ENCODE assay signal across 8 cellular contexts in genomic region chr1:196609114-196609737, GRCh38.
A peak's percentile ranks its signal among the peaks of the same experiment; 100 is the strongest.
DNase-seq lines count a peak whose midpoint lies in the region; ATAC-seq lines count a peak whose summit lies in the region.

No MANE protein-coding gene starts in this region.

- no peak overlapping the region for H3K9ac ChIP-seq in duodenal mucosa (ENCODE audit: low read depth in 1 of 2, low read length in 2 of 2)
- H3K9ac ChIP-seq in mucosa of rectum (ENCODE audit: low read depth in 1 of 2, low read length in 2 of 2) = no peak overlapping the region

- DNase-seq in DMS153 (lab: John Stamatoyannopoulos, UW) = peak; percentile 76
- peak; percentile 14 for DNase-seq in HuH-7.5 (ENCODE audit: low spot score)
- no peak for DNase-seq in epidermal melanocyte (ENCODE audit: insufficient read length, low spot score)
- DNase-seq in NCI-H69 (lab: John Stamatoyannopoulos, UW) = no peak

- ATAC-seq in GM21447 (IDR thresholded peaks at IDR 0.05; ENCODE audit: unreplicated experiment) = no peak
- no peak for ATAC-seq in GM18511 (IDR thresholded peaks at IDR 0.05; ENCODE audit: unreplicated experiment)

- H3K9me3 ChIP-seq in duodenal mucosa (ENCODE audit: control insufficient read depth in 1 of 2, low read length in 2 of 2) = no peaks in the 10 kb centered on the region
- no peaks in the 10 kb centered on the region for H3K9me3 ChIP-seq in mucosa of rectum (ENCODE audit: control insufficient read depth in 2 of 2, low read length in 2 of 2)

- H3K4me3 ChIP-seq in duodenal mucosa (ENCODE audit: low read depth in 1 of 2, low read length in 2 of 2) (peak overlapping the region; percentile 56 to 58), mucosa of rectum (ENCODE audit: low read length in 2 of 2) (peak overlapping the region; percentile 64 to 68)

- H3K27me3 ChIP-seq in duodenal mucosa (ENCODE audit: control insufficient read depth in 1 of 2, insufficient read depth in 2 of 2, low read length in 2 of 2) (peaks cover 9% of the 10 kb centered on the region in 2 donors), mucosa of rectum (ENCODE audit: control insufficient read depth in 2 of 2, insufficient read depth in 2 of 2, low read length in 2 of 2) (no peaks in the 10 kb centered on the region)

- H3K36me3 ChIP-seq in duodenal mucosa (ENCODE audit: control insufficient read depth in 1 of 2, insufficient read depth in 2 of 2, low read length in 2 of 2) (no peaks in the 10 kb centered on the region), mucosa of rectum (ENCODE audit: control insufficient read depth in 2 of 2, insufficient read depth in 2 of 2, low read length in 2 of 2) (no peaks in the 10 kb centered on the region)

- H3K27ac ChIP-seq in duodenal mucosa (ENCODE audit: low read depth, low read length) = no peak overlapping the region
- peak overlapping the region; percentile 25 to 48 for H3K27ac ChIP-seq in mucosa of rectum (ENCODE audit: low read depth in 2 of 2, low read length in 2 of 2)

- H3K4me1 ChIP-seq in duodenal mucosa (ENCODE audit: control insufficient read depth in 1 of 2, insufficient read depth in 2 of 2, low read length in 2 of 2) (no peaks in the 10 kb centered on the region), mucosa of rectum (ENCODE audit: control insufficient read depth in 2 of 2, insufficient read depth in 2 of 2, low read length in 2 of 2) (no peaks in the 10 kb centered on the region)

Comparison
In these comparisons a context has a peak if more than half of its experiments do, and no peak if none do; other contexts are left out.
1. DNase-seq: peak in DMS153 (single experiment) and HuH-7.5 (single experiment); none in epidermal melanocyte (single experiment) and NCI-H69 (single experiment).